20 cellular contexts compared by ENCODE assay signal in genomic region chr11:41497974-41498373, GRCh38. TPM values are rescaled to one million over a fixed set of nuclear protein-coding genes. Genes with fewer than 3 reads are reported as not detected.
DNase-seq lines count a peak whose midpoint lies in the region; ATAC-seq and TF ChIP-seq lines count a peak whose summit lies in the region.
"Had no signal": no experiment of that assay in that cellular context is flagged by ENCODE, and none has a peak within 500 bp of the region (broad histone marks: within the 10 kb centered on the region; RNA-seq: fewer than 3 reads in every experiment).

No MANE protein-coding gene starts in this region.

- no peaks in the 10 kb centered on the region for H3K9me3 Mint-ChIP-seq in brain

- ATAC-seq in GM21526 (IDR thresholded peaks at IDR 0.05; ENCODE audit: low FRiP score, unreplicated experiment), result no peak
- ATAC-seq: activated naive CD4-positive, alpha-beta T cell treated with anti-CD3 and anti-CD28 coated beads, Interleukin-2, amount 50 U/mL, for 72 hours; natural killer cell treated with Interleukin-12 subunit alpha and Interleukin-12 subunit beta and Interleukin-15 and Interleukin-18, amount 100 ng/mL, for 72 hours; stimulated activated naive CD8-positive, alpha-beta T cell treated with anti-CD3 and anti-CD28 coated beads, Interleukin-15, amount 100 ng/mL, for 72 hours had no signal

- CTCF ChIA-PET in A673 (lab: Charles Lee), result interaction anchor here (0.6 to 1.1 kb wide), 2 partner anchors 164 to 1027 kb away, joined by 3 to 4 read pairs; no protein-coding TSS in a partner anchor

- intact Hi-C loops in A673 (cut with micrococcal nuclease; ENCODE audit: unreplicated experiment), result loop anchor here (1.0 to 10.0 kb wide), 4 partner anchors 1026 to 1785 kb away; no protein-coding TSS in a partner anchor

- H3K27ac ChIP-seq in A673 (ENCODE audit: low read depth, low read length, poor library complexity, severe bottlenecking), result peak overlapping the region; percentile 2
- peak overlapping the region; percentile 93 for H3K27ac ChIP-seq in HUES64 (ENCODE audit: low read depth, low read length)
- H3K27ac ChIP-seq: PC-9 had no signal

- peaks cover 31% of the 10 kb centered on the region for H3K4me1 Mint-ChIP-seq in brain
- H3K4me1 Mint-ChIP-seq: stimulated activated naive CD8-positive, alpha-beta T cell treated with anti-CD3 and anti-CD28 coated beads, Interleukin-15, amount 100 ng/mL, for 72 hours had no signal

- no peaks in the 10 kb centered on the region for H3K36me3 Mint-ChIP-seq in brain
- H3K36me3 Mint-ChIP-seq: natural killer cell treated with Interleukin-12 subunit alpha and Interleukin-12 subunit beta and Interleukin-15 and Interleukin-18, amount 100 ng/mL, for 72 hours had no signal

- H3K9me3 ChIP-seq in A673 (ENCODE audit: low read depth, low read length, poor library complexity, severe bottlenecking) (no peaks in the 10 kb centered on the region), HUES64 (ENCODE audit: insufficient read depth, low read depth, low read length) (no peaks in the 10 kb centered on the region)
- H3K9me3 ChIP-seq: Caco-2 had no signal

- H3K4me3 ChIP-seq in A673 (ENCODE audit: low read depth, low read length, poor library complexity, severe bottlenecking), result no peak overlapping the region
- H3K4me3 ChIP-seq in HUES64 (ENCODE audit: low read length), result 0 out of 2 replicates have a peak overlapping the region, but pooled peaks have one; percentile 0
- H3K4me3 ChIP-seq: lung, PC-9 had no signal

- H3K4me3 Mint-ChIP-seq in brain, result peak overlapping the region in 4 of 5 experiments; percentile 1 to 33 (median 16)
- H3K4me3 Mint-ChIP-seq: natural killer cell treated with Interleukin-12 subunit alpha and Interleukin-12 subunit beta and Interleukin-15 and Interleukin-18, amount 100 ng/mL, for 72 hours; stimulated activated naive CD8-positive, alpha-beta T cell treated with anti-CD3 and anti-CD28 coated beads, Interleukin-15, amount 100 ng/mL, for 72 hours had no signal

- WGBS in HUES64, result 1% methylated on average over 2 of the region's 2 CpGs

- H3K4me1 ChIP-seq in A673 (ENCODE audit: insufficient read depth, low read length, poor library complexity, severe bottlenecking) (peaks cover 31% of the 10 kb centered on the region), HUES64 (ENCODE audit: insufficient read depth, low read length) (peaks cover 44% of the 10 kb centered on the region)

- H3K36me3 ChIP-seq in A673 (ENCODE audit: insufficient read depth, low read length, poor library complexity, severe bottlenecking) (no peaks in the 10 kb centered on the region), HUES64 (ENCODE audit: insufficient read depth, low read length) (no peaks in the 10 kb centered on the region)

- POLR2A ChIA-PET in A673 (lab: Charles Lee; ENCODE audit: low non-redundant PET), result no interaction called here

- H3K27me3 ChIP-seq in A673 (replicated peaks; ENCODE audit: insufficient read depth, low read depth, low read length, poor library complexity) (no peaks in the 10 kb centered on the region), HUES64 (ENCODE audit: insufficient read depth, low read length) (no peaks in the 10 kb centered on the region)

- TF ChIP-seq CTCF in A673 (conservative IDR thresholded peaks at IDR 0.05; ENCODE audit: low read depth, low read length) (no peak), brain (conservative IDR thresholded peaks at IDR 0.05) (no peak)

- DNase-seq in A673 (ENCODE audit: low spot score) (peak; percentile 89), iPS-NIHi11 (ENCODE audit: low spot score) (peak; percentile 55), HuH-7 (ENCODE audit: low spot score) (no peak), T-helper 9 cell (no peak)
- DNase-seq in activated T-cell treated with anti-CD3 and anti-CD28 coated beads, Interleukin-2, amount 50 U/mL, for 48 hours, result no peak
- DNase-seq: activated T-cell treated with anti-CD3 and anti-CD28 coated beads, Interleukin-2, amount 50 U/mL, for 1 hour; Caco-2; NCI-H187 treated with DMSO at 0.1 percent for 48 hours; NCI-H524; PC-9; stimulated activated CD4-positive, alpha-beta T cell treated with anti-CD3 and anti-CD28 coated beads, Interleukin-15, amount 100 ng/mL, for 24 hours; stimulated activated naive CD8-positive, alpha-beta T cell treated with anti-CD3 and anti-CD28 coated beads, Interleukin-15, amount 100 ng/mL, for 72 hours had no signal

- no peaks in the 10 kb centered on the region for H3K27me3 Mint-ChIP-seq in brain
- H3K27me3 Mint-ChIP-seq: natural killer cell treated with Interleukin-12 subunit alpha and Interleukin-12 subunit beta and Interleukin-15 and Interleukin-18, amount 100 ng/mL, for 72 hours; stimulated activated naive CD8-positive, alpha-beta T cell treated with anti-CD3 and anti-CD28 coated beads, Interleukin-15, amount 100 ng/mL, for 72 hours had no signal

- peak overlapping the region; percentile 37; the same call in 1 of the 2 replicates for H3K9ac ChIP-seq in HUES64 (ENCODE audit: low read depth, low read length)

- H3K27ac Mint-ChIP-seq in brain, result peak overlapping the region in 2 of 5 experiments; percentile 3 to 18
- H3K27ac Mint-ChIP-seq: activated naive CD4-positive, alpha-beta T cell treated with anti-CD3 and anti-CD28 coated beads, Interleukin-2, amount 50 U/mL, for 72 hours; natural killer cell treated with Interleukin-12 subunit alpha and Interleukin-12 subunit beta and Interleukin-15 and Interleukin-18, amount 100 ng/mL, for 72 hours; stimulated activated naive CD8-positive, alpha-beta T cell treated with anti-CD3 and anti-CD28 coated beads, Interleukin-15, amount 100 ng/mL, for 72 hours had no signal

- no TSS peak for BruUV-seq in A673 (replicated peaks; lab: Mats Ljungman, UMichigan)

RNA-seq across cellular contexts. Expression of gene LRRC4C, which starts 38.5 kb away (rescaled TPM):
- 38.3 and 52.3 TPM in 2 replicates for total RNA-seq in A673 (2021)
- 0.75 TPM for polyA plus RNA-seq in HUES64 (2013, experiment 1 of 2)
- 1.3 TPM for polyA plus RNA-seq in HUES64 (2013, experiment 2 of 2)
- polyA plus RNA-seq in brain (ENCODE audit: insufficient read depth, low read depth, low replicate concordance), result 3.5 TPM
- total RNA-seq: activated naive CD4-positive, alpha-beta T cell treated with anti-CD3 and anti-CD28 coated beads, Interleukin-2, amount 50 U/mL, for 72 hours; bronchial epithelial cell; Caco-2; LHCN-M2; natural killer cell treated with Interleukin-12 subunit alpha and Interleukin-12 subunit beta and Interleukin-15 and Interleukin-18, amount 100 ng/mL, for 72 hours; PC-9 had no signal

Comparison
In these comparisons a context has a peak if more than half of its experiments do, and no peak if none do; other contexts are left out.
1. DNase-seq: peak in A673 (single experiment) and iPS-NIHi11 (single experiment); none in activated T-cell treated with anti-CD3 and anti-CD28 coated beads, Interleukin-2, amount 50 U/mL, for 48 hours (0 of 2), HuH-7 (single experiment) and T-helper 9 cell (single experiment).